Comparison of ENCODE assay signal across 8 cellular contexts in genomic region chr6:87152528-87152950, GRCh38. TPM values are rescaled to one million over a fixed set of nuclear protein-coding genes. Genes with fewer than 3 reads are reported as not detected.
DNase-seq lines count a peak whose midpoint lies in the region; ATAC-seq and TF ChIP-seq lines count a peak whose summit lies in the region.

No MANE protein-coding gene starts in this region.

- peak overlapping the region; percentile 81 for H3K27ac Mint-ChIP-seq in Caco-2 (ENCODE audit: unreplicated experiment)
- H3K27ac Mint-ChIP-seq in mesothelial cell of epicardium: peak overlapping the region; percentile 99

- no peak overlapping the region for H3K27ac ChIP-seq in HUES6 (ENCODE audit: low read depth, low read length)
- no peak overlapping the region for H3K27ac ChIP-seq in brain microvascular endothelial cell
- H3K27ac ChIP-seq in foreskin keratinocyte: no peak overlapping the region

- H3K36me3 ChIP-seq in Caco-2 (ENCODE audit: control insufficient read depth, insufficient read depth, low read length): no peaks in the 10 kb centered on the region
- no peaks in the 10 kb centered on the region for H3K36me3 ChIP-seq in HUES6 (ENCODE audit: control insufficient read depth, insufficient read depth, low read length)
- no peaks in the 10 kb centered on the region for H3K36me3 ChIP-seq in brain microvascular endothelial cell (replicated peaks)

- TF ChIP-seq CTCF in Caco-2 (IDR thresholded peaks at IDR 0.05; ENCODE audit: insufficient read depth in 1 of 2, low read depth in 1 of 2, low read length in 1 of 2, severe bottlenecking in 1 of 2, unreplicated experiment in 1 of 2): no peak
- TF ChIP-seq CTCF in brain microvascular endothelial cell (IDR thresholded peaks at IDR 0.05; ENCODE audit: low read depth, low read length, missing control alignments): no peak
- no peak for TF ChIP-seq CTCF in mesothelial cell of epicardium (IDR thresholded peaks at IDR 0.05; ENCODE audit: unreplicated experiment)
- TF ChIP-seq CTCF in foreskin keratinocyte (conservative IDR thresholded peaks at IDR 0.05): no peak

- H3K9me3 ChIP-seq in Caco-2: no peaks in the 10 kb centered on the region
- H3K9me3 ChIP-seq in HUES6 (ENCODE audit: control insufficient read depth, insufficient read depth, low read depth, low read length): no peaks in the 10 kb centered on the region

- H3K4me3 Mint-ChIP-seq in Caco-2 (ENCODE audit: unreplicated experiment) (peak overlapping the region; percentile 81), mesothelial cell of epicardium (peak overlapping the region; percentile 93)

- intact Hi-C loops in Caco-2 (cut with micrococcal nuclease; ENCODE audit: unreplicated experiment): loop anchor here (10.0 kb wide), 2 partner anchors 322 to 442 kb away; partner anchors contain the start of genes ORC3 and SLC35A1

- H3K9ac ChIP-seq in HUES6 (ENCODE audit: low read length): peak overlapping the region; percentile 83

- H3K27me3 Mint-ChIP-seq in Caco-2 (ENCODE audit: insufficient read depth, unreplicated experiment) (no peaks in the 10 kb centered on the region), mesothelial cell of epicardium (ENCODE audit: low read depth) (no peaks in the 10 kb centered on the region)

- no TSS peak for BruUV-seq in Caco-2 (replicated peaks; lab: Mats Ljungman, UMichigan)

- ATAC-seq in foreskin keratinocyte: no peak

- in situ Hi-C loops in brain microvascular endothelial cell (cut with HindIII; ENCODE audit: low pct_ligation_motif_present, low sequenced_read_pairs) (no loop called here), ACHN (cut with HindIII; ENCODE audit: low pct_ligation_motif_present, low pct_unique_long_range_greater_than_20kb, low sequenced_read_pairs) (no loop called here)

- H3K36me3 Mint-ChIP-seq in Caco-2 (ENCODE audit: insufficient read depth, unreplicated experiment): peaks cover 18% of the 10 kb centered on the region
- no peaks in the 10 kb centered on the region for H3K36me3 Mint-ChIP-seq in mesothelial cell of epicardium

- no peaks in the 10 kb centered on the region for H3K27me3 ChIP-seq in Caco-2 (replicated peaks; ENCODE audit: control insufficient read depth, insufficient read depth, low read length)
- peaks cover 9% of the 10 kb centered on the region for H3K27me3 ChIP-seq in HUES6 (ENCODE audit: control insufficient read depth, insufficient read depth, low read length)
- H3K27me3 ChIP-seq in brain microvascular endothelial cell (replicated peaks): no peaks in the 10 kb centered on the region
- no peaks in the 10 kb centered on the region for H3K27me3 ChIP-seq in foreskin keratinocyte

- H3K4me1 Mint-ChIP-seq in Caco-2 (ENCODE audit: low read depth, unreplicated experiment) (peaks cover 6% of the 10 kb centered on the region), mesothelial cell of epicardium (peaks cover 41% of the 10 kb centered on the region)

- CTCF ChIA-PET in Caco-2 (lab: Charles Lee): no interaction called here

- POLR2A ChIA-PET in Caco-2 (lab: Charles Lee): no interaction called here

- 0 out of 2 replicates have a peak, but pooled peaks cover 18% of the 10 kb centered on the region for H3K4me1 ChIP-seq in Caco-2
- peaks cover 20% of the 10 kb centered on the region for H3K4me1 ChIP-seq in HUES6 (ENCODE audit: control insufficient read depth, insufficient read depth, low read length)
- H3K4me1 ChIP-seq in foreskin keratinocyte: no peaks in the 10 kb centered on the region

- DNase-seq in Caco-2 (no peak), brain microvascular endothelial cell (peak; percentile 4), mesothelial cell of epicardium (ENCODE audit: low spot score in 2 of 2, unreplicated experiment in 2 of 2) (no peak), middle frontal gyrus (ENCODE audit: extremely low spot score, low spot score) (no peak), ACHN (no peak), foreskin keratinocyte (no peak), globus pallidus (ENCODE audit: low spot score) (no peak)

- peak overlapping the region; percentile 72 for H3K4me3 ChIP-seq in Caco-2 (ENCODE audit: low read depth, low read length)
- H3K4me3 ChIP-seq in HUES6 (ENCODE audit: low read depth, low read length): peak overlapping the region; percentile 60
- H3K4me3 ChIP-seq in brain microvascular endothelial cell (ENCODE audit: low read depth, low read length): peak overlapping the region; percentile 63

- H3K9me3 Mint-ChIP-seq in Caco-2 (ENCODE audit: unreplicated experiment) (no peaks in the 10 kb centered on the region), mesothelial cell of epicardium (no peaks in the 10 kb centered on the region)

RNA-seq across cellular contexts. Expression of gene ZNF292, which starts 2.8 kb away (rescaled TPM):
- total RNA-seq in Caco-2 (2022): 32.2 and 35.8 TPM in 2 replicates
- 106 to 112 TPM (median 108 TPM) in 3 replicates for total RNA-seq in mesothelial cell of epicardium
- total RNA-seq in foreskin keratinocyte: 8.9 and 10.3 TPM in 2 replicates
- polyA plus RNA-seq in foreskin keratinocyte: 0.71 and 0.74 TPM in 2 replicates

RNA-seq across cellular contexts. Expression of gene CGA, which starts 57.6 kb away (rescaled TPM):
- total RNA-seq in Caco-2 (2022): not detected in 2 replicates
- not detected in 3 replicates for total RNA-seq in mesothelial cell of epicardium
- total RNA-seq in foreskin keratinocyte: not detected in 2 replicates
- polyA plus RNA-seq in foreskin keratinocyte: not detected in 2 replicates
